ENCODE assay signal across 1 cellular context in genomic region chr2:241984658-241985057, GRCh38.
TF ChIP-seq lines count a peak whose summit lies in the region.

No MANE protein-coding gene starts in this region.

TF ChIP-seq in HepG2, 621 proteins besides CTCF, POLR2A, EP300 and RAD21 (continued from another document):
- TF ChIP-seq ZBTB40 (IDR thresholded peaks at IDR 0.05) = no peak
- peak; percentile 67 for TF ChIP-seq ZBTB40 (CRISPR knock-in tag; IDR thresholded peaks at IDR 0.05)
- TF ChIP-seq SOX13 (IDR thresholded peaks at IDR 0.05) = no peak
- no peak for TF ChIP-seq SOX13 (CRISPR knock-in tag; conservative IDR thresholded peaks at IDR 0.05 in 1 of 2, IDR thresholded peaks at IDR 0.05 in 1 of 2)
- TF ChIP-seq MNT (IDR thresholded peaks at IDR 0.05) = peak; percentile 99
- TF ChIP-seq SATB2 (CRISPR knock-in tag; IDR thresholded peaks at IDR 0.05) = no peak
- TF ChIP-seq ZNF232 (CRISPR knock-in tag; IDR thresholded peaks at IDR 0.05; ENCODE audit: borderline replicate concordance) = no peak
- no peak for TF ChIP-seq PHF21A (CRISPR knock-in tag; IDR thresholded peaks at IDR 0.05)
